In genomic region chr10:28302012-28302667, GRCh38 we compare ENCODE assay signal across 8 cellular contexts. TPM values are rescaled to one million over a fixed set of nuclear protein-coding genes. Genes with fewer than 3 reads are reported as not detected.
DNase-seq lines count a peak whose midpoint lies in the region; ATAC-seq lines count a peak whose summit lies in the region.

No MANE protein-coding gene starts in this region.

- H3K27ac ChIP-seq in iPS DF 6.9 (ENCODE audit: low read length): no peak overlapping the region

- no peaks in the 10 kb centered on the region for H3K9me3 Mint-ChIP-seq in activated T-helper 17 cell treated with anti-CD3 and anti-CD28 coated beads, Interleukin-2, amount 50 U/mL, for 72 hours

- peak overlapping the region; percentile 68 for H3K9ac ChIP-seq in skeletal muscle satellite cell (ENCODE audit: low read depth, low read length)

- no CpG with 5 or more reads among the region's 30 CpGs for WGBS in iPS DF 6.9 (ENCODE audit: insufficient coverage, insufficient read length)

- peak overlapping the region; percentile 82 for H3K27ac Mint-ChIP-seq in activated T-helper 17 cell treated with anti-CD3 and anti-CD28 coated beads, Interleukin-2, amount 50 U/mL, for 72 hours

- peak overlapping the region; percentile 81 for H3K4me3 Mint-ChIP-seq in activated T-helper 17 cell treated with anti-CD3 and anti-CD28 coated beads, Interleukin-2, amount 50 U/mL, for 72 hours

- DNase-seq in DMS53 (lab: John Stamatoyannopoulos, UW): peak; percentile 80
- peak; percentile 36 for DNase-seq in HT-29 (ENCODE audit: low spot score)
- DNase-seq in iPS DF 6.9 (ENCODE audit: low read depth, low spot score): no peak
- no peak for DNase-seq in superior temporal gyrus (ENCODE audit: extremely low spot score)
- DNase-seq in amniotic stem cell (lab: John Stamatoyannopoulos, UW): no peak

- H3K4me1 Mint-ChIP-seq in activated T-helper 17 cell treated with anti-CD3 and anti-CD28 coated beads, Interleukin-2, amount 50 U/mL, for 72 hours: peaks cover 25% of the 10 kb centered on the region

- H3K27me3 ChIP-seq in iPS DF 6.9 (ENCODE audit: control insufficient read depth, insufficient read depth, low read length): no peaks in the 10 kb centered on the region
- H3K27me3 ChIP-seq in skeletal muscle satellite cell (ENCODE audit: control insufficient read depth, insufficient read depth, low read length): peaks cover 37% of the 10 kb centered on the region

- H3K36me3 ChIP-seq in iPS DF 6.9 (ENCODE audit: control insufficient read depth, insufficient read depth, low read length) (no peaks in the 10 kb centered on the region), skeletal muscle satellite cell (ENCODE audit: insufficient read depth, low read length) (no peaks in the 10 kb centered on the region)

- no peaks in the 10 kb centered on the region for H3K9me3 ChIP-seq in iPS DF 6.9 (ENCODE audit: control insufficient read depth, insufficient read depth, low read length)
- H3K9me3 ChIP-seq in skeletal muscle satellite cell (replicated peaks; ENCODE audit: low read length): no peaks in the 10 kb centered on the region

- H3K4me3 ChIP-seq in iPS DF 6.9 (ENCODE audit: low read length): peak overlapping the region; percentile 99; the same call in 1 of the 2 replicates
- peak overlapping the region; percentile 93 for H3K4me3 ChIP-seq in skeletal muscle satellite cell (ENCODE audit: low read length)

- no peak for ATAC-seq in activated T-helper 17 cell treated with anti-CD3 and anti-CD28 coated beads, Interleukin-2, amount 50 U/mL, for 72 hours (replicated peaks)
- no peak for ATAC-seq in GM21515 (IDR thresholded peaks at IDR 0.05; ENCODE audit: unreplicated experiment)

- no peaks in the 10 kb centered on the region for H3K36me3 Mint-ChIP-seq in activated T-helper 17 cell treated with anti-CD3 and anti-CD28 coated beads, Interleukin-2, amount 50 U/mL, for 72 hours (ENCODE audit: low read depth)

- H3K4me1 ChIP-seq in iPS DF 6.9 (ENCODE audit: control insufficient read depth, insufficient read depth, low read length) (no peaks in the 10 kb centered on the region), skeletal muscle satellite cell (ENCODE audit: control insufficient read depth, insufficient read depth, low read length) (peaks cover 8% of the 10 kb centered on the region)

- H3K4me2 ChIP-seq in skeletal muscle satellite cell (ENCODE audit: low read length): peak overlapping the region; percentile 89

- no peaks in the 10 kb centered on the region for H3K27me3 Mint-ChIP-seq in activated T-helper 17 cell treated with anti-CD3 and anti-CD28 coated beads, Interleukin-2, amount 50 U/mL, for 72 hours

RNA-seq across cellular contexts. Expression of gene MPP7, which starts 0.7 kb away (rescaled TPM):
- 2.2 and 4.5 TPM in 2 replicates for total RNA-seq in HT-29 (2014; rRNA removed; shearing (Covaris generic))
- total RNA-seq in activated T-helper 17 cell treated with anti-CD3 and anti-CD28 coated beads, Interleukin-2, amount 50 U/mL, for 72 hours: 1 to 10 TPM; 2.9 to 5.8 TPM
- total RNA-seq in skeletal muscle satellite cell (2012; rRNA removed): 0.25 TPM in 1 of 2 replicates, not detected in the other

Comparison
In these comparisons a context has a peak if more than half of its experiments do, and no peak if none do; other contexts are left out.
1. DNase-seq: peak in DMS53 (single experiment) and HT-29 (single experiment); none in iPS DF 6.9 (single experiment), superior temporal gyrus (single experiment) and amniotic stem cell (single experiment).